ENCODE assay signal across 10 cellular contexts in genomic region chr9:113319054-113319453, GRCh38. TPM values are rescaled to one million over a fixed set of nuclear protein-coding genes. Genes with fewer than 3 reads are reported as not detected.
"Had no signal": no experiment of that assay in that cellular context is flagged by ENCODE, and none has a peak within 500 bp of the region (broad histone marks: within the 10 kb centered on the region; RNA-seq: fewer than 3 reads in every experiment).

No MANE protein-coding gene starts in this region.

- ATAC-seq: HCT116, HepG2 had no signal

- H3K9me3 ChIP-seq: HAP-1 had no signal

- H3K27ac ChIP-seq: GM23248, HL-60 had no signal

- DNase-seq: GM23248, GOT3, H7, HFFc6, KBM-7 had no signal

- H2AFZ ChIP-seq: GM23248 had no signal

- H3K9ac ChIP-seq: GM23248 had no signal

- H3K4me1 ChIP-seq: HAP-1 had no signal

- H3K36me3 ChIP-seq: HAP-1 had no signal

- H3K4me3 ChIP-seq: GM23248, HAP-1 had no signal

RNA-seq across cellular contexts. Expression of gene RNF183, which starts 15.9 kb away (rescaled TPM):
- polyA plus RNA-seq: GM23248, IgD-negative memory B cell had no signal

RNA-seq across cellular contexts. Expression of gene BSPRY, which starts 30.3 kb away (rescaled TPM):
- polyA plus RNA-seq: GM23248 had no signal
